In genomic region chr10:37733822-37734221, GRCh38 we compare ENCODE assay signal across 20 cellular contexts.
DNase-seq lines count a peak whose midpoint lies in the region; ATAC-seq and TF ChIP-seq lines count a peak whose summit lies in the region.
"Had no signal": no experiment of that assay in that cellular context is flagged by ENCODE, and none has a peak within 500 bp of the region (broad histone marks: within the 10 kb centered on the region; RNA-seq: fewer than 3 reads in every experiment).

No MANE protein-coding gene starts in this region.

- no peaks in the 10 kb centered on the region for H3K9me2 ChIP-seq in PC-3 (replicated peaks; ENCODE audit: low read length)

- H3K9ac ChIP-seq in PC-3 (ENCODE audit: low read length), result no peak overlapping the region
- H3K9ac ChIP-seq: KMS-11 had no signal

- H3K4me1 ChIP-seq in PC-3 (ENCODE audit: insufficient read depth, low read length), result peaks cover 42% of the 10 kb centered on the region
- H3K4me1 ChIP-seq in naive thymus-derived CD4-positive, alpha-beta T cell (ENCODE audit: control insufficient read depth in 2 of 2, insufficient read depth in 2 of 2, low read length in 2 of 2), result no peaks in the 10 kb centered on the region

- POLR2A ChIA-PET in PC-3 (lab: Charles Lee; ENCODE audit: unreplicated experiment), result no interaction called here
- POLR2A ChIA-PET in naive thymus-derived CD4-positive, alpha-beta T cell (lab: Charles Lee), result no interaction called here

- H3K36me3 ChIP-seq in PC-3 (ENCODE audit: low read depth, low read length), result no peaks in the 10 kb centered on the region
- no peaks in the 10 kb centered on the region for H3K36me3 ChIP-seq in naive thymus-derived CD4-positive, alpha-beta T cell (ENCODE audit: control insufficient read depth in 2 of 3, insufficient read depth in 3 of 3, low read length in 3 of 3)

- DNase-seq in PC-3 (peak; percentile 68), SIG-M5 (lab: John Stamatoyannopoulos, UW) (no peak), NCI-H82 (lab: John Stamatoyannopoulos, UW) (no peak)
- DNase-seq in stimulated activated effector memory CD8-positive, alpha-beta T cell treated with anti-CD3 and anti-CD28 coated beads, Interleukin-12 subunit alpha, Interleukin-12 subunit beta, amount 100 ng/mL, for 72 hours (ENCODE audit: low spot score in 2 of 2), result no peak
- DNase-seq in naive thymus-derived CD4-positive, alpha-beta T cell, result no peak
- DNase-seq: CD4-positive, CD25-positive, alpha-beta regulatory T cell; DND-41; IMR-90; NCI-H1105; NCI-H146; NCI-H2029 treated with DMSO at 0.1 percent for 48 hours; NCI-H226; NCI-H524; NCI-H774; RPMI8226; SHP77 treated with DMSO at 0.1 percent for 48 hours had no signal

- no TSS peak for BruUV-seq in PC-3 (replicated peaks; lab: Mats Ljungman, UMichigan)

- H4K20me1 ChIP-seq in PC-3 (ENCODE audit: low read length), result no peaks in the 10 kb centered on the region

- H3K4me3 Mint-ChIP-seq in stimulated activated effector memory CD8-positive, alpha-beta T cell treated with anti-CD3 and anti-CD28 coated beads, Interleukin-12 subunit alpha, Interleukin-12 subunit beta, amount 100 ng/mL, for 72 hours, result no peak overlapping the region
- H3K4me3 Mint-ChIP-seq in naive thymus-derived CD4-positive, alpha-beta T cell, result no peak overlapping the region
- H3K4me3 Mint-ChIP-seq: CD4-positive, CD25-positive, alpha-beta regulatory T cell had no signal

- no peaks in the 10 kb centered on the region for H3K79me2 ChIP-seq in PC-3 (ENCODE audit: low read length)

- intact Hi-C loops in PC-3 (cut with micrococcal nuclease), result loop anchor here (2.0 to 5.0 kb wide), 2 partner anchors 55 to 152 kb away; no protein-coding TSS in a partner anchor
- intact Hi-C loops in naive thymus-derived CD4-positive, alpha-beta T cell (cut with micrococcal nuclease), result no loop called here

- peaks cover 0 to 6% (median 0%) of the 10 kb centered on the region in 5 donors for H3K27me3 Mint-ChIP-seq in naive thymus-derived CD4-positive, alpha-beta T cell
- H3K27me3 Mint-ChIP-seq: CD4-positive, CD25-positive, alpha-beta regulatory T cell had no signal

- ATAC-seq in GM18499 (IDR thresholded peaks at IDR 0.05; ENCODE audit: insufficient read depth, unreplicated experiment) (peak; percentile 60), HG02870 (IDR thresholded peaks at IDR 0.05; ENCODE audit: unreplicated experiment) (peak; percentile 88), PC-3 (no peak)
- ATAC-seq in stimulated activated effector memory CD8-positive, alpha-beta T cell treated with anti-CD3 and anti-CD28 coated beads, Interleukin-12 subunit alpha, Interleukin-12 subunit beta, amount 100 ng/mL, for 72 hours, result peak; percentile 55
- ATAC-seq in naive thymus-derived CD4-positive, alpha-beta T cell, result no peak
- ATAC-seq: SK-N-SH treated with all-trans-retinoic acid at 6 μM for 48 hours had no signal

- H3K9me3 ChIP-seq in PC-3 (ENCODE audit: low read length), result no peaks in the 10 kb centered on the region
- H3K9me3 ChIP-seq in naive thymus-derived CD4-positive, alpha-beta T cell (ENCODE audit: control insufficient read depth in 2 of 3, low read length in 3 of 3), result no peaks in the 10 kb centered on the region

- H3K27me3 ChIP-seq in PC-3 (ENCODE audit: low read length), result no peaks in the 10 kb centered on the region
- H3K27me3 ChIP-seq in naive thymus-derived CD4-positive, alpha-beta T cell (ENCODE audit: control insufficient read depth in 2 of 2, insufficient read depth in 2 of 2, low read length in 2 of 2), result no peaks in the 10 kb centered on the region

- no peak overlapping the region for H3K4me3 ChIP-seq in PC-3 (ENCODE audit: low read length)
- H3K4me3 ChIP-seq in naive thymus-derived CD4-positive, alpha-beta T cell (ENCODE audit: low read length), result no peak overlapping the region

- CTCF ChIA-PET in PC-3 (lab: Charles Lee), result interaction anchor here (1.8 kb wide), 1 partner anchor 21 kb away, joined by 17 read pairs; no protein-coding TSS in a partner anchor
- CTCF ChIA-PET in naive thymus-derived CD4-positive, alpha-beta T cell (lab: Charles Lee), result no interaction called here

- peaks cover 4% of the 10 kb centered on the region for H3K9me3 Mint-ChIP-seq in stimulated activated effector memory CD8-positive, alpha-beta T cell treated with anti-CD3 and anti-CD28 coated beads, Interleukin-12 subunit alpha, Interleukin-12 subunit beta, amount 100 ng/mL, for 72 hours
- H3K9me3 Mint-ChIP-seq in naive thymus-derived CD4-positive, alpha-beta T cell, result peaks cover 0 to 31% (median 7%) of the 10 kb centered on the region in 11 donors

- no peak overlapping the region for H3K27ac Mint-ChIP-seq in stimulated activated effector memory CD8-positive, alpha-beta T cell treated with anti-CD3 and anti-CD28 coated beads, Interleukin-12 subunit alpha, Interleukin-12 subunit beta, amount 100 ng/mL, for 72 hours
- H3K27ac Mint-ChIP-seq in naive thymus-derived CD4-positive, alpha-beta T cell, result no peak overlapping the region
- H3K27ac Mint-ChIP-seq: CD4-positive, CD25-positive, alpha-beta regulatory T cell had no signal

- H2AFZ ChIP-seq in PC-3 (ENCODE audit: low read length), result no peak overlapping the region

- H3F3A ChIP-seq in PC-3 (ENCODE audit: low read length, unreplicated experiment), result peaks cover 21% of the 10 kb centered on the region

- no peaks in the 10 kb centered on the region for H3K4me1 Mint-ChIP-seq in stimulated activated effector memory CD8-positive, alpha-beta T cell treated with anti-CD3 and anti-CD28 coated beads, Interleukin-12 subunit alpha, Interleukin-12 subunit beta, amount 100 ng/mL, for 72 hours
- no peaks in the 10 kb centered on the region for H3K4me1 Mint-ChIP-seq in naive thymus-derived CD4-positive, alpha-beta T cell
- H3K4me1 Mint-ChIP-seq: CD4-positive, CD25-positive, alpha-beta regulatory T cell had no signal

- no peaks in the 10 kb centered on the region for H3K36me3 Mint-ChIP-seq in stimulated activated effector memory CD8-positive, alpha-beta T cell treated with anti-CD3 and anti-CD28 coated beads, Interleukin-12 subunit alpha, Interleukin-12 subunit beta, amount 100 ng/mL, for 72 hours
- peaks cover 0 to 1% (median 0%) of the 10 kb centered on the region in 5 donors for H3K36me3 Mint-ChIP-seq in naive thymus-derived CD4-positive, alpha-beta T cell
- H3K36me3 Mint-ChIP-seq: CD4-positive, CD25-positive, alpha-beta regulatory T cell had no signal

- H3K27ac ChIP-seq in PC-3 (ENCODE audit: low read length), result peak overlapping the region; percentile 40; the same call in 1 of the 2 replicates
- no peak overlapping the region for H3K27ac ChIP-seq in naive thymus-derived CD4-positive, alpha-beta T cell (ENCODE audit: low read depth, low read length)
- H3K27ac ChIP-seq: KMS-11 had no signal

- no peak for TF ChIP-seq CTCF in PC-3 (conservative IDR thresholded peaks at IDR 0.05; ENCODE audit: low read depth, low read length)

- H3K4me2 ChIP-seq in PC-3 (ENCODE audit: low read length), result peak overlapping the region; percentile 4
- H3K4me2 ChIP-seq: KMS-11 had no signal

Comparison
In these comparisons a context has a peak if more than half of its experiments do, and no peak if none do; other contexts are left out.
1. ATAC-seq: peak in GM18499 (single experiment), HG02870 (single experiment) and stimulated activated effector memory CD8-positive, alpha-beta T cell treated with anti-CD3 and anti-CD28 coated beads, Interleukin-12 subunit alpha, Interleukin-12 subunit beta, amount 100 ng/mL, for 72 hours (single experiment); none in PC-3 (single experiment) and naive thymus-derived CD4-positive, alpha-beta T cell (single experiment).